24 cellular contexts compared by ENCODE assay signal in the genomic region with DNA sequence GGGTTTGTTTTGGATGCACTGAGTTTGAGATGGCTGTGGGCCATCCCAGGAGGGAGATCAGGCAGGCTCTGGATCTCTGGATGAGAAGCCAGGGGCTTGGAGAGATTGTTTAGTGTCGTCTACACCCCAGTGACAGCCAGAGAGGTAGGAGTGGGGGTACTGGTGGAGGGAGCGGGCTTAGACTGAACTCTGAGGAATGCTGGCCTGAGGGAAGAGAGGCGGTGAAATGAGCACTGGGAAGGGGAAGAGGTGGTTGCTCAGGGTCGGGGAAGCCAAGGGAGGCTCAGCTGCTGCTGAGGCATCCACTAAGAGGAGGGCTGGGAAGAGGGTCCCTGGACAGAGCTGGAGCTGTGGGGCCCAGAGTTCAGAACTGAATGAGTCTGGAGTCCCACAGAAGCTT. TPM values are rescaled to one million over a fixed set of nuclear protein-coding genes. Genes with fewer than 3 reads are reported as not detected.
DNase-seq lines count a peak whose midpoint lies in the region; ATAC-seq, FAIRE-seq and TF ChIP-seq lines count a peak whose summit lies in the region.
"Had no signal": no experiment of that assay in that cellular context is flagged by ENCODE, and none has a peak within 500 bp of the region (broad histone marks: within the 10 kb centered on the region; RNA-seq: fewer than 3 reads in every experiment).

No MANE protein-coding gene starts in this region.

- H3K27ac Mint-ChIP-seq in astrocyte (ENCODE audit: unreplicated experiment): peak overlapping the region; percentile 36
- H3K27ac Mint-ChIP-seq in stimulated activated effector memory CD8-positive, alpha-beta T cell treated with anti-CD3 and anti-CD28 coated beads, Interleukin-12 subunit alpha, Interleukin-12 subunit beta, amount 100 ng/mL, for 72 hours: peak overlapping the region; percentile 38
- H3K27ac Mint-ChIP-seq: CD4-positive, alpha-beta T cell; GM23338 had no signal

- TF ChIP-seq EP300 in gastroesophageal sphincter (IDR thresholded peaks at IDR 0.05): no peak

- H3K9me3 ChIP-seq in astrocyte (ENCODE audit: insufficient read depth, low read depth, low read length): no peaks in the 10 kb centered on the region
- no peaks in the 10 kb centered on the region for H3K9me3 ChIP-seq in heart left ventricle
- no peaks in the 10 kb centered on the region for H3K9me3 ChIP-seq in gastroesophageal sphincter
- H3K9me3 ChIP-seq: Peyer's patch had no signal

- no peak overlapping the region for H3K27ac ChIP-seq in astrocyte (ENCODE audit: low read depth, low read length)
- peak overlapping the region in 8 of 12 donors; percentile 53 to 78 (median 72) for H3K27ac ChIP-seq in heart left ventricle
- H3K27ac ChIP-seq in gastroesophageal sphincter: no peak overlapping the region
- H3K27ac ChIP-seq: KMS-11, Peyer's patch had no signal

- DNase-seq in astrocyte (ENCODE audit: low read depth): no peak
- DNase-seq in heart left ventricle: no peak
- peak; percentile 34 for DNase-seq in left kidney (ENCODE audit: low read depth, low spot score)
- DNase-seq in stimulated activated effector memory CD8-positive, alpha-beta T cell treated with anti-CD3 and anti-CD28 coated beads, Interleukin-12 subunit alpha, Interleukin-12 subunit beta, amount 100 ng/mL, for 72 hours (ENCODE audit: low spot score in 2 of 2): no peak
- DNase-seq in GM12891 (ENCODE audit: insufficient read length, low spot score): no peak
- DNase-seq in SIG-M5 treated with dmso at 0.1 percent for 504 hours (lab: John Stamatoyannopoulos, UW; ENCODE audit: unreplicated experiment): no peak
- DNase-seq: CD4-positive, alpha-beta T cell; COR-L47; DMS79; HCEC 1CT; NCI-H1092 treated with DMSO at 0.1 percent for 48 hours; NCI-H146; NCI-H2029 treated with DMSO at 0.1 percent for 48 hours; NCI-H2171; NCI-H524; Peyer's patch had no signal

- peaks cover 3% of the 10 kb centered on the region for H3K36me3 Mint-ChIP-seq in astrocyte (ENCODE audit: low read depth, unreplicated experiment)
- H3K36me3 Mint-ChIP-seq in stimulated activated effector memory CD8-positive, alpha-beta T cell treated with anti-CD3 and anti-CD28 coated beads, Interleukin-12 subunit alpha, Interleukin-12 subunit beta, amount 100 ng/mL, for 72 hours: no peaks in the 10 kb centered on the region

- WGBS in heart left ventricle, 4 donors: 43 to 62% (median 53%) methylated on average over 4 of the region's 4 CpGs
- WGBS in gastroesophageal sphincter (ENCODE audit: low coverage in 1 of 2), 2 donors: 73 to 95% methylated on average over 3 of the region's 4 CpGs

- FAIRE-seq in astrocyte (lab: Jason Lieb, UNC) (no peak), GM12891 (lab: Jason Lieb, UNC) (no peak)
- FAIRE-seq: GM12878, GM18507, HTR-8/SVneo had no signal

- no peak overlapping the region for H3K4me3 Mint-ChIP-seq in astrocyte (ENCODE audit: unreplicated experiment)
- no peak overlapping the region for H3K4me3 Mint-ChIP-seq in stimulated activated effector memory CD8-positive, alpha-beta T cell treated with anti-CD3 and anti-CD28 coated beads, Interleukin-12 subunit alpha, Interleukin-12 subunit beta, amount 100 ng/mL, for 72 hours
- H3K4me3 Mint-ChIP-seq: CD4-positive, alpha-beta T cell; GM23338 had no signal

- no peak overlapping the region for H2AFZ ChIP-seq in astrocyte (ENCODE audit: low read depth, low read length)
- H2AFZ ChIP-seq: GM23338 had no signal

- H3K4me3 ChIP-seq in astrocyte (ENCODE audit: insufficient read depth, low read depth, low read length) (no peak overlapping the region), heart left ventricle (peak overlapping the region in 1 of 12 donors; percentile 23), gastroesophageal sphincter (no peak overlapping the region)
- H3K4me3 ChIP-seq: GM12878, GM23338, Peyer's patch had no signal

- TF ChIP-seq CTCF in astrocyte (IDR thresholded peaks at IDR 0.05; ENCODE audit: insufficient read depth, low read depth, low read length): no peak
- TF ChIP-seq CTCF in heart left ventricle (IDR thresholded peaks at IDR 0.05): no peak
- no peak for TF ChIP-seq CTCF in gastroesophageal sphincter (IDR thresholded peaks at IDR 0.05)

- H3K36me3 ChIP-seq in astrocyte (ENCODE audit: insufficient read depth, low read length) (no peaks in the 10 kb centered on the region), heart left ventricle (no peaks in the 10 kb centered on the region), gastroesophageal sphincter (no peaks in the 10 kb centered on the region)
- H3K36me3 ChIP-seq: Peyer's patch had no signal

- peaks cover 2% of the 10 kb centered on the region for H3K4me1 Mint-ChIP-seq in astrocyte (ENCODE audit: low read depth, unreplicated experiment)
- H3K4me1 Mint-ChIP-seq in stimulated activated effector memory CD8-positive, alpha-beta T cell treated with anti-CD3 and anti-CD28 coated beads, Interleukin-12 subunit alpha, Interleukin-12 subunit beta, amount 100 ng/mL, for 72 hours: no peaks in the 10 kb centered on the region

- H3K4me1 ChIP-seq in astrocyte (ENCODE audit: insufficient read depth, low read length) (no peaks in the 10 kb centered on the region), heart left ventricle (peaks cover 0 to 43% (median 8%) of the 10 kb centered on the region in 12 donors), gastroesophageal sphincter (peaks cover 1 to 9% (median 6%) of the 10 kb centered on the region in 3 donors)

- H3K9me3 Mint-ChIP-seq in astrocyte (ENCODE audit: unreplicated experiment): peaks cover 10% of the 10 kb centered on the region
- no peaks in the 10 kb centered on the region for H3K9me3 Mint-ChIP-seq in stimulated activated effector memory CD8-positive, alpha-beta T cell treated with anti-CD3 and anti-CD28 coated beads, Interleukin-12 subunit alpha, Interleukin-12 subunit beta, amount 100 ng/mL, for 72 hours
- H3K9me3 Mint-ChIP-seq: CD4-positive, alpha-beta T cell; GM23338 had no signal

- H3K4me2 ChIP-seq in astrocyte (ENCODE audit: low read length): no peak overlapping the region
- H3K4me2 ChIP-seq: GM23338, KMS-11 had no signal

- intact Hi-C loops in heart left ventricle (cut with DNase I): no loop called here

- no peaks in the 10 kb centered on the region for H3K79me2 ChIP-seq in astrocyte (ENCODE audit: insufficient read depth, low read length)

- no peak for TF ChIP-seq POLR2A in heart left ventricle (IDR thresholded peaks at IDR 0.05)
- TF ChIP-seq POLR2A in GM12891 (IDR thresholded peaks at IDR 0.05; ENCODE audit: low read depth, low read length): no peak
- no peak for TF ChIP-seq POLR2A in gastroesophageal sphincter (IDR thresholded peaks at IDR 0.05)

- H4K20me1 ChIP-seq in astrocyte (ENCODE audit: insufficient read depth, low read length): no peaks in the 10 kb centered on the region

- ATAC-seq in heart left ventricle (peak in 2 of 4 donors; percentile 19 to 25), gastroesophageal sphincter (no peak)
- ATAC-seq in stimulated activated effector memory CD8-positive, alpha-beta T cell treated with anti-CD3 and anti-CD28 coated beads, Interleukin-12 subunit alpha, Interleukin-12 subunit beta, amount 100 ng/mL, for 72 hours: no peak

- no peak overlapping the region for H3K9ac ChIP-seq in astrocyte (ENCODE audit: low read length)
- H3K9ac ChIP-seq: KMS-11 had no signal

- peaks cover under 1% of the 10 kb centered on the region for H3K27me3 ChIP-seq in astrocyte (ENCODE audit: insufficient read depth, low read length)
- H3K27me3 ChIP-seq in heart left ventricle: peaks cover 0 to 3% (median 0%) of the 10 kb centered on the region in 9 donors
- peaks cover 9% of the 10 kb centered on the region for H3K27me3 ChIP-seq in gastroesophageal sphincter
- H3K27me3 ChIP-seq: Peyer's patch had no signal

- H3K27me3 Mint-ChIP-seq in astrocyte (ENCODE audit: low read depth, unreplicated experiment): peaks cover 68% of the 10 kb centered on the region

TF ChIP-seq in GM12891, 5 proteins besides CTCF, POLR2A, EP300 and RAD21:
- no peak for TF ChIP-seq POU2F2 (IDR thresholded peaks at IDR 0.05; ENCODE audit: low read depth, low read length)
- TF ChIP-seq POLR2AphosphoS5 (IDR thresholded peaks at IDR 0.05; ENCODE audit: low read depth, low read length): no peak
TF ChIP-seq in GM12891: peak in this region for 0.

RNA-seq across cellular contexts. Expression of gene CACNA1G, which starts 23.6 kb away (rescaled TPM):
- 0.27 and 0.36 TPM in 2 replicates for total RNA-seq in astrocyte
- total RNA-seq in heart left ventricle: under 1 TPM in 8 of 9 donors, not detected in 1; 0.02 to 0.48 (median 0.14) TPM
- polyA plus RNA-seq in heart left ventricle: under 1 TPM; 0.04 to 0.11 TPM
- polyA plus RNA-seq in GM12891 (2012; ENCODE audit: low read depth, missing spikeins): not detected
- total RNA-seq in gastroesophageal sphincter: under 1 TPM in 3 of 4 donors, not detected in 1; 0.15 to 0.94 (median 0.16) TPM
- total RNA-seq: CD4-positive, alpha-beta T cell; OCI-LY7; Peyer's patch had no signal

RNA-seq across cellular contexts. Expression of gene SPATA20, which starts 37.1 kb away (rescaled TPM):
- total RNA-seq in astrocyte (32.0 and 35.9 TPM in 2 replicates), heart left ventricle (10 to 100 TPM; 21.6 to 83.0 (median 67.1) TPM), gastroesophageal sphincter (10 to 100 TPM; 45.0 to 75.3 (median 59.8) TPM)
- 10 to 100 TPM; 13.8 to 52.3 TPM for polyA plus RNA-seq in heart left ventricle
- 26.5 TPM for polyA plus RNA-seq in GM12891 (2012; ENCODE audit: low read depth, missing spikeins)

RNA-seq across cellular contexts. Expression of gene ABCC3, which starts 50.6 kb away (rescaled TPM):
- 0.41 and 0.55 TPM in 2 replicates for total RNA-seq in astrocyte
- total RNA-seq in heart left ventricle: 10 to 100 TPM in 1 of 9 donors, 1 to 10 TPM in 4, under 1 TPM in 3, not detected in 1; 0.20 to 21.6 (median 1.3) TPM
- polyA plus RNA-seq in heart left ventricle: 1 to 10 TPM in 1 of 2 donors, under 1 TPM in 1; 0.50 to 1.4 TPM
- not detected for polyA plus RNA-seq in GM12891 (2012; ENCODE audit: low read depth, missing spikeins)
- 10 to 100 TPM in 1 of 4 donors, 1 to 10 TPM in 3; 2.0 to 18.7 (median 5.1) TPM for total RNA-seq in gastroesophageal sphincter
- total RNA-seq: GM23338, OCI-LY7 had no signal
- polyA plus RNA-seq: GM23338 had no signal

RNA-seq across cellular contexts. Expression of gene EPN3, which starts 51.6 kb away (rescaled TPM):
- total RNA-seq in astrocyte (0.24 and 1.7 TPM in 2 replicates), heart left ventricle (10 to 100 TPM in 6 of 9 donors, 1 to 10 TPM in 3; 8.9 to 29.5 (median 12.6) TPM), gastroesophageal sphincter (1 to 10 TPM in 1 of 4 donors, not detected in 3; 7.3 TPM)
- polyA plus RNA-seq in heart left ventricle: 10 to 100 TPM in 1 of 2 donors, 1 to 10 TPM in 1; 9.0 to 22.1 TPM
- not detected for polyA plus RNA-seq in GM12891 (2012; ENCODE audit: low read depth, missing spikeins)
- total RNA-seq: CD4-positive, alpha-beta T cell; GM12878 had no signal
- polyA plus RNA-seq: BJ had no signal

Comparison
In these comparisons a context has a peak if more than half of its experiments do, and no peak if none do; other contexts are left out.
1. H3K27ac ChIP-seq: peak in heart left ventricle (8 of 12); none in astrocyte (single experiment) and gastroesophageal sphincter (0 of 4).